Comparison of ENCODE assay signal across 9 cellular contexts in genomic region chr3:86702381-86702958, GRCh38.
DNase-seq lines count a peak whose midpoint lies in the region; ATAC-seq, FAIRE-seq and TF ChIP-seq lines count a peak whose summit lies in the region.
"Had no signal": no experiment of that assay in that cellular context is flagged by ENCODE, and none has a peak within 500 bp of the region (broad histone marks: within the 10 kb centered on the region; RNA-seq: fewer than 3 reads in every experiment).

No MANE protein-coding gene starts in this region.

- no peak overlapping the region for H3K4me2 ChIP-seq in PC-9

- H2AFZ ChIP-seq in PC-9 = no peak overlapping the region

- no peaks in the 10 kb centered on the region for H3K79me2 ChIP-seq in PC-9 (ENCODE audit: low read depth)

- H3K36me3 ChIP-seq in PC-9 (ENCODE audit: low read depth) (no peaks in the 10 kb centered on the region), kidney (ENCODE audit: control insufficient read depth in 1 of 2, insufficient read depth in 2 of 2, low read length in 2 of 2) (no peaks in the 10 kb centered on the region)

- H3K4me1 ChIP-seq in PC-9 (replicated peaks; ENCODE audit: insufficient read depth) (no peaks in the 10 kb centered on the region), kidney (ENCODE audit: control insufficient read depth in 1 of 2, insufficient read depth in 1 of 2, low read depth in 1 of 2, low read length in 2 of 2) (no peaks in the 10 kb centered on the region)

- no peak overlapping the region for H3K9ac ChIP-seq in kidney (ENCODE audit: low read length in 2 of 2)

- no TSS peak for BruUV-seq in PC-9 (replicated peaks; lab: Mats Ljungman, UMichigan)

- no peaks in the 10 kb centered on the region for H3F3A ChIP-seq in PC-9 (ENCODE audit: insufficient read depth, low read depth)

- intact Hi-C loops in PC-9 (cut with micrococcal nuclease; ENCODE audit: unreplicated experiment) (loop anchor here (2.0 to 10.0 kb wide), 3 partner anchors 380 to 596 kb away; no protein-coding TSS in a partner anchor), kidney (cut with DNase I) (no loop called here)

- FAIRE-seq in kidney (lab: Jason Lieb, UNC) = no peak

- peak; percentile 22 for TF ChIP-seq CTCF in AG04449 (IDR thresholded peaks at IDR 0.05; ENCODE audit: insufficient read depth, low read length, missing control alignments)
- TF ChIP-seq CTCF in GM12875 (IDR thresholded peaks at IDR 0.05; ENCODE audit: borderline replicate concordance, insufficient read depth, low read depth, low read length) = peak; percentile 39; the same call in 1 of the 2 replicates
- peak; percentile 75 for TF ChIP-seq CTCF in PC-9 (conservative IDR thresholded peaks at IDR 0.05)
- TF ChIP-seq CTCF in fibroblast of villous mesenchyme (IDR thresholded peaks at IDR 0.05; ENCODE audit: insufficient read depth, low read depth, low read length) = peak; percentile 37
- TF ChIP-seq CTCF in kidney (IDR thresholded peaks at IDR 0.05; ENCODE audit: borderline replicate concordance, extremely low read depth, insufficient read depth) = no peak

- no peak overlapping the region for H3K27ac ChIP-seq in PC-9
- no peak overlapping the region for H3K27ac ChIP-seq in kidney (ENCODE audit: low read depth in 2 of 2, low read length in 2 of 2)

- no peak for DNase-seq in AG04449 (ENCODE audit: low read depth, low spot score)
- no peak for DNase-seq in PC-9
- DNase-seq in fibroblast of villous mesenchyme (ENCODE audit: low read depth) = peak; percentile 4
- no peak for DNase-seq in activated CD4-positive, CD25-positive, alpha-beta regulatory T cell treated with anti-CD3 and anti-CD28 coated beads, Interleukin-2, amount 50 U/mL, for 72 hours
- no peak for DNase-seq in kidney
- DNase-seq: stimulated activated CD4-positive, alpha-beta T cell treated with anti-CD3 and anti-CD28 coated beads, Interleukin-2, amount 100 ng/mL, for 48 hours had no signal

- H3K9me2 ChIP-seq in PC-9 (ENCODE audit: insufficient read depth) = no peaks in the 10 kb centered on the region

- CTCF ChIA-PET in AG04449 (lab: Yijun Ruan, JAX) (interaction anchor here (0.7 to 2.9 kb wide), 14 partner anchors 9 to 1299 kb away, joined by 3 to 15 read pairs (median 4); no protein-coding TSS in a partner anchor), PC-9 (lab: Charles Lee) (interaction anchor here (1.2 kb wide), 1 partner anchor 70 kb away, joined by 4 read pairs; no protein-coding TSS in a partner anchor)

- H3K9me3 ChIP-seq in PC-9 (ENCODE audit: insufficient read depth, low read depth) (no peaks in the 10 kb centered on the region), kidney (ENCODE audit: control insufficient read depth in 1 of 2, low read length in 2 of 2) (no peaks in the 10 kb centered on the region)

- H4K20me1 ChIP-seq in PC-9 (ENCODE audit: insufficient read depth) = 0 out of 2 replicates have a peak, but pooled peaks cover 4% of the 10 kb centered on the region

- ATAC-seq in HG03378 (IDR thresholded peaks at IDR 0.05; ENCODE audit: unreplicated experiment) (no peak), HG03045 (IDR thresholded peaks at IDR 0.05; ENCODE audit: unreplicated experiment) (no peak)

- POLR2A ChIA-PET in AG04449 (lab: Yijun Ruan, JAX) (no interaction called here), PC-9 (lab: Charles Lee; ENCODE audit: unreplicated experiment) (no interaction called here)

- H3K27me3 ChIP-seq in PC-9 (ENCODE audit: insufficient read depth, low read depth) = no peaks in the 10 kb centered on the region

- H3K4me3 ChIP-seq in AG04449 (ENCODE audit: low read depth, low read length) = no peak overlapping the region
- no peak overlapping the region for H3K4me3 ChIP-seq in GM12875 (ENCODE audit: low read depth, low read length)
- no peak overlapping the region for H3K4me3 ChIP-seq in PC-9
- H3K4me3 ChIP-seq in fibroblast of villous mesenchyme (ENCODE audit: low read depth, low read length) = no peak overlapping the region
- no peak overlapping the region for H3K4me3 ChIP-seq in kidney (ENCODE audit: low read length in 2 of 2)
